In the genomic region with DNA sequence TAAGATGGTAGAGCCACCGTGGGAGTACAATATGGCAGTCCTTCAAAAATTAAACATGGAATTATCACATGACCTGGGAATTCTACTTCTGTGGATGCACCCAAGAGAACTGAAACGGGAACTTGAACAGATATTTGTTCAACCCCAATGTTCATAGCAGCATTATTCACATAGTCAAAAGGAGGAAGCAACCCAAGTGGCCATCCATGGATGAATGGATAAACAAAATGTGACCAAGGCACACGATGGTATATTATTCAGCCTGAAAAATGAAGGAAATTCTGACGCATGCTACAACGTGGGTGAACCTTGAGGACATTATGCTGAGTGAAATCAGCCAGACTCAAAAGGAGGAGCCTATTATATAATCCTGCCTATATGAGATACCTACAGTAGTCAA, we compare ENCODE assay signal across 2 cellular contexts.
TF ChIP-seq lines count a peak whose summit lies in the region.

No MANE protein-coding gene starts in this region.

TF ChIP-seq in HCT116, 20 proteins besides CTCF, POLR2A, EP300 and RAD21:
- TF ChIP-seq ZFX (IDR thresholded peaks at IDR 0.05) (no peak), ZNF274 (IDR thresholded peaks at IDR 0.05; ENCODE audit: low read depth, low read length) (no peak), SP1 (IDR thresholded peaks at IDR 0.05; ENCODE audit: low read depth) (no peak), SRF (IDR thresholded peaks at IDR 0.05; ENCODE audit: low read depth) (no peak), MAX (IDR thresholded peaks at IDR 0.05) (no peak), CEBPB (IDR thresholded peaks at IDR 0.05; ENCODE audit: low read depth) (no peak), POLR2AphosphoS5 (IDR thresholded peaks at IDR 0.05; ENCODE audit: low read depth, low read length) (no peak), EZH2phosphoT487 (IDR thresholded peaks at IDR 0.05; ENCODE audit: borderline replicate concordance) (no peak), EZH2 (IDR thresholded peaks at IDR 0.05) (no peak), JUND (IDR thresholded peaks at IDR 0.05) (no peak), YY1 (IDR thresholded peaks at IDR 0.05; ENCODE audit: extremely low read depth, insufficient replicate concordance, low read depth, low read length) (no peak)

TF ChIP-seq in GM12878, 131 proteins besides CTCF, POLR2A, EP300 and RAD21:
- TF ChIP-seq IKZF1 (conservative IDR thresholded peaks at IDR 0.05) = peak; percentile 50
- TF ChIP-seq PAX5 (IDR thresholded peaks at IDR 0.05; ENCODE audit: borderline replicate concordance, low read depth, low read length) = 0 out of 2 replicates have a peak, but pooled peaks have one; percentile 20
- TF ChIP-seq SPI1 (IDR thresholded peaks at IDR 0.05; ENCODE audit: borderline replicate concordance, insufficient read depth, low read depth, low read length) = no peak
- TF ChIP-seq, protein P1, sequence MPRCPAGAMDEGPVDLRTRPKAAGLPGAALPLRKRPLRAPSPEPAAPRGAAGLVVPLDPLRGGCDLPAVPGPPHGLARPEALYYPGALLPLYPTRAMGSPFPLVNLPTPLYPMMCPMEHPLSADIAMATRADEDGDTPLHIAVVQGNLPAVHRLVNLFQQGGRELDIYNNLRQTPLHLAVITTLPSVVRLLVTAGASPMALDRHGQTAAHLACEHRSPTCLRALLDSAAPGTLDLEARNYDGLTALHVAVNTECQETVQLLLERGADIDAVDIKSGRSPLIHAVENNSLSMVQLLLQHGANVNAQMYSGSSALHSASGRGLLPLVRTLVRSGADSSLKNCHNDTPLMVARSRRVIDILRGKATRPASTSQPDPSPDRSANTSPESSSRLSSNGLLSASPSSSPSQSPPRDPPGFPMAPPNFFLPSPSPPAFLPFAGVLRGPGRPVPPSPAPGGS (IDR thresholded peaks at IDR 0.05; ENCODE audit: borderline replicate concordance, insufficient read depth, low read depth, low read length, poor library complexity, severe bottlenecking) = no peak
- TF ChIP-seq BHLHE40 (IDR thresholded peaks at IDR 0.05; ENCODE audit: borderline replicate concordance in 1 of 2, low read depth in 2 of 2, low read length in 1 of 2) = peak in 1 of 2 experiments; percentile 30; a peak in 1 of 4 replicates
- peak; percentile 69 to 78 for TF ChIP-seq IKZF2 (IDR thresholded peaks at IDR 0.05)
TF ChIP-seq in GM12878: peak in this region for 4.
